In genomic region chr1:207789792-207790787, GRCh38 we compare ENCODE assay signal across 19 cellular contexts. TPM values are rescaled to one million over a fixed set of nuclear protein-coding genes. Genes with fewer than 3 reads are reported as not detected.
DNase-seq lines count a peak whose midpoint lies in the region; ATAC-seq, FAIRE-seq and TF ChIP-seq lines count a peak whose summit lies in the region.
"Had no signal": no experiment of that assay in that cellular context is flagged by ENCODE, and none has a peak within 500 bp of the region (broad histone marks: within the 10 kb centered on the region; RNA-seq: fewer than 3 reads in every experiment).

No MANE protein-coding gene starts in this region.

- in situ Hi-C loops in ACHN (cut with HindIII; ENCODE audit: low pct_ligation_motif_present, low pct_unique_long_range_greater_than_20kb, low sequenced_read_pairs) = no loop called here

- H3K4me2 ChIP-seq in smooth muscle cell = peak overlapping the region; percentile 40
- H3K4me2 ChIP-seq: A549 had no signal

- H3K79me2 ChIP-seq in smooth muscle cell (ENCODE audit: low read depth) = no peaks in the 10 kb centered on the region

- H4K20me1 ChIP-seq in smooth muscle cell (ENCODE audit: low read depth) = no peaks in the 10 kb centered on the region

- DNase-seq in activated T-cell treated with anti-CD3 and anti-CD28 coated beads, Interleukin-2, amount 50 U/mL, for 72 hours = no peak
- no peak for DNase-seq in activated T-cell treated with anti-CD3 and anti-CD28 coated beads, Interleukin-2, amount 50 U/mL, for 48 hours
- no peak for DNase-seq in smooth muscle cell (lab: John Stamatoyannopoulos, UW; ENCODE audit: unreplicated experiment)
- no peak for DNase-seq in SHP77 (lab: John Stamatoyannopoulos, UW)
- DNase-seq in chondrocyte (ENCODE audit: low spot score) = no peak
- DNase-seq in ACHN = no peak
- DNase-seq: activated CD4-positive, alpha-beta T cell treated with anti-CD3 and anti-CD28 coated beads, Interleukin-2, amount 50 U/mL, for 48 hours; C1 segment of cervical spinal cord; cerebellar nuclear complex; MV-4-11; NCI-H187 treated with DMSO at 0.1 percent for 48 hours; NCI-H446 treated with DMSO at 0.1 percent for 48 hours; right cardiac atrium; stimulated activated naive CD4-positive, alpha-beta T cell had no signal

- peaks cover 9% of the 10 kb centered on the region for H3F3A ChIP-seq in smooth muscle cell (ENCODE audit: low read depth)

- H2AFZ ChIP-seq in smooth muscle cell (ENCODE audit: low read depth) = no peak overlapping the region

- no peak for TF ChIP-seq CTCF in VCaP (conservative IDR thresholded peaks at IDR 0.05)
- no peak for TF ChIP-seq CTCF in smooth muscle cell (IDR thresholded peaks at IDR 0.05; ENCODE audit: borderline replicate concordance, insufficient read depth, poor library complexity, severe bottlenecking)
- no peak for TF ChIP-seq CTCF in chondrocyte (IDR thresholded peaks at IDR 0.05)

- H3K27ac ChIP-seq in VCaP (peak overlapping the region; percentile 82), smooth muscle cell (ENCODE audit: low read depth) (peak overlapping the region; percentile 79)
- H3K27ac ChIP-seq: A549, tibial nerve had no signal

- H3K36me3 Mint-ChIP-seq in activated T-cell treated with anti-CD3 and anti-CD28 coated beads, Interleukin-2, amount 50 U/mL, for 72 hours (ENCODE audit: insufficient read depth in 2 of 2) = peaks cover 0 to 7% of the 10 kb centered on the region in 2 donors
- H3K36me3 Mint-ChIP-seq in chondrocyte (ENCODE audit: low read depth) = peaks cover 1% of the 10 kb centered on the region

- no peaks in the 10 kb centered on the region for H3K27me3 Mint-ChIP-seq in activated T-cell treated with anti-CD3 and anti-CD28 coated beads, Interleukin-2, amount 50 U/mL, for 72 hours (ENCODE audit: low read depth)
- no peaks in the 10 kb centered on the region for H3K27me3 Mint-ChIP-seq in chondrocyte (ENCODE audit: low read depth)

- H3K9ac ChIP-seq in smooth muscle cell (ENCODE audit: low read depth) = no peak overlapping the region

- ATAC-seq in activated T-cell treated with anti-CD3 and anti-CD28 coated beads, Interleukin-2, amount 50 U/mL, for 72 hours (replicated peaks in 1 of 2) = no peak
- ATAC-seq: A549, right cardiac atrium had no signal

- peaks cover 5% of the 10 kb centered on the region for H3K36me3 ChIP-seq in smooth muscle cell (ENCODE audit: low read depth)

- FAIRE-seq in islet of Langerhans (lab: Jason Lieb, UNC) = peak; percentile 90
- FAIRE-seq: A549 had no signal

- no peaks in the 10 kb centered on the region for H3K9me3 ChIP-seq in smooth muscle cell (replicated peaks; ENCODE audit: low read depth)
- H3K9me3 ChIP-seq: A549, HAP-1, tibial nerve had no signal

- H3K4me3 Mint-ChIP-seq in activated T-cell treated with anti-CD3 and anti-CD28 coated beads, Interleukin-2, amount 50 U/mL, for 72 hours = no peak overlapping the region
- H3K4me3 Mint-ChIP-seq in chondrocyte (ENCODE audit: unreplicated experiment) = no peak overlapping the region

- H3K27ac Mint-ChIP-seq in activated T-cell treated with anti-CD3 and anti-CD28 coated beads, Interleukin-2, amount 50 U/mL, for 72 hours = peak overlapping the region; percentile 51
- no peak overlapping the region for H3K27ac Mint-ChIP-seq in chondrocyte (ENCODE audit: unreplicated experiment)

- no peaks in the 10 kb centered on the region for H3K4me1 ChIP-seq in smooth muscle cell (ENCODE audit: low read depth)
- H3K4me1 ChIP-seq: tibial nerve had no signal

- no peaks in the 10 kb centered on the region for H3K9me3 Mint-ChIP-seq in activated T-cell treated with anti-CD3 and anti-CD28 coated beads, Interleukin-2, amount 50 U/mL, for 72 hours
- no peaks in the 10 kb centered on the region for H3K9me3 Mint-ChIP-seq in chondrocyte (ENCODE audit: low read depth)

- H3K4me3 ChIP-seq in smooth muscle cell = peak overlapping the region; percentile 12
- H3K4me3 ChIP-seq: A549, HAP-1, tibial nerve had no signal

- no peaks in the 10 kb centered on the region for H3K4me1 Mint-ChIP-seq in activated T-cell treated with anti-CD3 and anti-CD28 coated beads, Interleukin-2, amount 50 U/mL, for 72 hours (ENCODE audit: low read depth)
- no peaks in the 10 kb centered on the region for H3K4me1 Mint-ChIP-seq in chondrocyte (ENCODE audit: low read depth)

- WGBS in smooth muscle cell (ENCODE audit: low lambda C conversion rate) = 75% methylated on average over 8 of the region's 8 CpGs

- H3K27me3 ChIP-seq in smooth muscle cell (ENCODE audit: low read depth) = no peaks in the 10 kb centered on the region
- H3K27me3 ChIP-seq: tibial nerve had no signal

RNA-seq across cellular contexts. Expression of gene CD46, which starts 38.2 kb away (rescaled TPM):
- total RNA-seq in activated T-cell treated with anti-CD3 and anti-CD28 coated beads, Interleukin-2, amount 50 U/mL, for 72 hours = 100 to 1,000 TPM; 108 to 120 TPM
- 234 and 243 TPM in 2 replicates for total RNA-seq in smooth muscle cell
- 117 and 126 TPM in 2 replicates for polyA plus RNA-seq in smooth muscle cell
- total RNA-seq in chondrocyte = 96.4 to 99.9 TPM (median 97.8 TPM) in 3 replicates
